ENCODE assay signal across 29 cellular contexts in genomic region chr17:81061027-81061426, GRCh38.
"Had no signal": no experiment of that assay in that cellular context is flagged by ENCODE, and none has a peak within 500 bp of the region (broad histone marks: within the 10 kb centered on the region; RNA-seq: fewer than 3 reads in every experiment).

No MANE protein-coding gene starts in this region.

- H3K4me3 Mint-ChIP-seq: activated naive CD8-positive, alpha-beta T cell; effector memory CD8-positive, alpha-beta T cell; naive thymus-derived CD4-positive, alpha-beta T cell; neural crest cell; T-helper 2 cell treated with Interferon-gamma antibody and Interleukin-4, amounts not matched to agents 5 μg/mL and 100 μg/mL, for 36 hours had no signal

- H3K27me3 Mint-ChIP-seq: activated naive CD8-positive, alpha-beta T cell; effector memory CD8-positive, alpha-beta T cell; naive thymus-derived CD4-positive, alpha-beta T cell had no signal

- ATAC-seq: activated CD4-positive, CD25-positive, alpha-beta regulatory T cell treated with anti-CD3 and anti-CD28 coated beads, Interleukin-2, amount 50 U/mL, for 24 hours; effector memory CD8-positive, alpha-beta T cell; esophagus mucosa; foreskin keratinocyte; heart right ventricle; left lung; naive thymus-derived CD4-positive, alpha-beta T cell; right cardiac atrium; stimulated activated naive CD8-positive, alpha-beta T cell treated with anti-CD3 and anti-CD28 coated beads, Interleukin-15, Interleukin-2, amounts not matched to agents 100 U/mL and 50 U/mL, for 24 hours had no signal

- H3K9me3 ChIP-seq: colonic mucosa, heart right ventricle, left lung, upper lobe of left lung had no signal

- H3K36me3 Mint-ChIP-seq: activated naive CD8-positive, alpha-beta T cell had no signal

- DNase-seq: activated CD4-positive, alpha-beta T cell treated with anti-CD3 and anti-CD28 coated beads for 48 hours; activated CD4-positive, alpha-beta T cell treated with anti-CD3 and anti-CD28 coated beads, Interleukin-2, amount 50 U/mL, for 48 hours; activated CD8-positive, alpha-beta memory T cell treated with anti-CD3 and anti-CD28 coated beads for 24 hours; activated effector memory CD4-positive, alpha-beta T cell treated with Interleukin-2 at 50 U/mL for 16 hours; activated naive CD4-positive, alpha-beta T cell treated with Interleukin-2 at 50 U/mL for 16 hours; cerebellar nuclear complex; dorsolateral prefrontal cortex; effector memory CD8-positive, alpha-beta T cell; foreskin keratinocyte; heart right ventricle; kidney glomerular epithelial cell; left lung; naive thymus-derived CD4-positive, alpha-beta T cell; occipital lobe; right cardiac atrium; stimulated activated CD4-positive, alpha-beta T cell treated with anti-CD3 and anti-CD28 coated beads, Interleukin-2, amount 100 ng/mL, for 48 hours; stimulated activated naive CD8-positive, alpha-beta T cell treated with anti-CD3 and anti-CD28 coated beads, Interleukin-15, Interleukin-2, amounts not matched to agents 100 U/mL and 50 U/mL, for 24 hours; T-helper 1 cell; upper lobe of left lung; WERI-Rb-1 had no signal

- H3K9me3 Mint-ChIP-seq: effector memory CD8-positive, alpha-beta T cell; naive thymus-derived CD4-positive, alpha-beta T cell; neural crest cell; T-helper 2 cell treated with Interferon-gamma antibody and Interleukin-4, amounts not matched to agents 5 μg/mL and 100 μg/mL, for 36 hours had no signal

- H3K4me3 ChIP-seq: cardiac muscle cell, colonic mucosa, heart right ventricle, left lung, lung, upper lobe of left lung had no signal

- H3K36me3 ChIP-seq: cardiac muscle cell, colonic mucosa had no signal

- H3K27ac ChIP-seq: cardiac muscle cell, colonic mucosa, foreskin keratinocyte, heart right ventricle, left lung, parathyroid adenoma, WERI-Rb-1 had no signal

- H3K27ac Mint-ChIP-seq: activated naive CD8-positive, alpha-beta T cell; effector memory CD8-positive, alpha-beta T cell; T-helper 2 cell treated with Interferon-gamma antibody and Interleukin-4, amounts not matched to agents 5 μg/mL and 100 μg/mL, for 36 hours had no signal
